Comparison of ENCODE assay signal across 11 cellular contexts in genomic region chr13:32206097-32206740, GRCh38.
A peak's percentile ranks its signal among the peaks of the same experiment; 100 is the strongest.
DNase-seq lines count a peak whose midpoint lies in the region; TF ChIP-seq lines count a peak whose summit lies in the region.
"Had no signal": no experiment of that assay in that cellular context is flagged by ENCODE, and none has a peak within 500 bp of the region (broad histone marks: within the 10 kb centered on the region; RNA-seq: fewer than 3 reads in every experiment).

No MANE protein-coding gene starts in this region.

- CTCF ChIA-PET in mammary epithelial cell (lab: Charles Lee; ENCODE audit: low non-redundant PET) = no interaction called here

- in situ Hi-C loops in mammary epithelial cell (cut with MboI; ENCODE audit: low sequenced_read_pairs in 2 of 2) = no loop called here

- no peak overlapping the region for H3K9ac ChIP-seq in mammary epithelial cell (ENCODE audit: insufficient read depth, low read length)

- no peak overlapping the region for H3K4me3 ChIP-seq in mammary epithelial cell (replicated peaks in 1 of 3; ENCODE audit: insufficient read depth in 1 of 3, low read depth in 2 of 3, low read length in 3 of 3)
- no peak overlapping the region for H3K4me3 ChIP-seq in breast epithelium
- no peak overlapping the region for H3K4me3 ChIP-seq in esophagus muscularis mucosa
- no peak overlapping the region for H3K4me3 ChIP-seq in lower leg skin (ENCODE audit: low read depth, poor library complexity, severe bottlenecking)

- TF ChIP-seq POLR2A in breast epithelium (IDR thresholded peaks at IDR 0.05) = no peak
- no peak for TF ChIP-seq POLR2A in esophagus muscularis mucosa (IDR thresholded peaks at IDR 0.05; ENCODE audit: low read depth)
- TF ChIP-seq POLR2A in lower leg skin (IDR thresholded peaks at IDR 0.05) = no peak

- BruUV-seq in mammary epithelial cell (replicated peaks; lab: Mats Ljungman, UMichigan) = no TSS peak

- H3K27me3 ChIP-seq in mammary epithelial cell (ENCODE audit: insufficient read depth, low read length) = no peaks in the 10 kb centered on the region
- H3K27me3 ChIP-seq in breast epithelium = no peaks in the 10 kb centered on the region
- no peaks in the 10 kb centered on the region for H3K27me3 ChIP-seq in esophagus muscularis mucosa

- intact Hi-C loops in mammary epithelial cell (cut with micrococcal nuclease) (no loop called here), breast epithelium (cut with DNase I; ENCODE audit: low total_unique reads) (no loop called here), esophagus muscularis mucosa (cut with DNase I) (no loop called here), lower leg skin (cut with DNase I; ENCODE audit: low total_unique reads) (no loop called here)

- H3K4me1 ChIP-seq in mammary epithelial cell (ENCODE audit: insufficient read depth, low read length) (no peaks in the 10 kb centered on the region), breast epithelium (no peaks in the 10 kb centered on the region), esophagus muscularis mucosa (peaks cover 0 to 22% (median 6%) of the 10 kb centered on the region in 4 donors)

- H3K4me2 ChIP-seq in mammary epithelial cell (ENCODE audit: insufficient read depth, low read depth, low read length) = no peak overlapping the region

- H3K9me3 ChIP-seq in mammary epithelial cell (replicated peaks; ENCODE audit: insufficient read depth, low read length) = no peaks in the 10 kb centered on the region
- no peaks in the 10 kb centered on the region for H3K9me3 ChIP-seq in breast epithelium
- no peaks in the 10 kb centered on the region for H3K9me3 ChIP-seq in esophagus muscularis mucosa

- TF ChIP-seq CTCF in mammary epithelial cell (conservative IDR thresholded peaks at IDR 0.05 in 1 of 2, IDR thresholded peaks at IDR 0.05 in 1 of 2; ENCODE audit: extremely low read depth in 1 of 2, insufficient read depth in 1 of 2, low read depth in 1 of 2, low read length in 2 of 2) (no peak), breast epithelium (IDR thresholded peaks at IDR 0.05) (no peak), esophagus muscularis mucosa (IDR thresholded peaks at IDR 0.05) (no peak), lower leg skin (IDR thresholded peaks at IDR 0.05) (no peak)

- 54% methylated on average over 3 of the region's 5 CpGs for WGBS in mammary epithelial cell (ENCODE audit: low coverage, missing lambda C conversion rate)
- WGBS in esophagus muscularis mucosa = 91% methylated on average over 5 of the region's 5 CpGs
- WGBS in lower leg skin, 2 donors = 75 to 79% methylated on average over 5 of the region's 5 CpGs

- H2AFZ ChIP-seq in mammary epithelial cell (ENCODE audit: low read depth, low read length) = no peak overlapping the region

- dilution Hi-C loops in mammary epithelial cell (cut with HindIII; ENCODE audit: low sequenced_read_pairs) = no loop called here

- peak; percentile 4 for DNase-seq in mammary epithelial cell
- DNase-seq in breast epithelium (ENCODE audit: low spot score in 2 of 2) = no peak
- DNase-seq in NCI-H526 (lab: John Stamatoyannopoulos, UW) = peak; percentile 42 to 68
- peak; percentile 79 for DNase-seq in esophagus muscularis mucosa (ENCODE audit: extremely low spot score)
- DNase-seq in retina = peak; percentile 25
- no peak for DNase-seq in NCI-H187 (lab: John Stamatoyannopoulos, UW)
- DNase-seq in activated naive CD4-positive, alpha-beta T cell treated with Interleukin-2 at 50 U/mL for 16 hours = no peak
- no peak for DNase-seq in lower leg skin (ENCODE audit: low spot score in 2 of 2)
- DNase-seq: erythroblast, kidney, NCI-H2171 had no signal

- H3K36me3 ChIP-seq in mammary epithelial cell (ENCODE audit: insufficient read depth, low read length) (no peaks in the 10 kb centered on the region), breast epithelium (no peaks in the 10 kb centered on the region), esophagus muscularis mucosa (peaks cover 0 to 24% (median 12%) of the 10 kb centered on the region in 4 donors)

- H3K79me2 ChIP-seq in mammary epithelial cell (ENCODE audit: insufficient read depth, low read length) = no peaks in the 10 kb centered on the region

- H3K27ac ChIP-seq in mammary epithelial cell (ENCODE audit: insufficient read depth, low read depth, low read length) (no peak overlapping the region), breast epithelium (no peak overlapping the region), esophagus muscularis mucosa (replicated peaks in 1 of 4) (no peak overlapping the region)

- no peak for TF ChIP-seq EP300 in esophagus muscularis mucosa (IDR thresholded peaks at IDR 0.05)

- no peaks in the 10 kb centered on the region for H4K20me1 ChIP-seq in mammary epithelial cell (ENCODE audit: insufficient read depth, low read length)

Comparison
In these comparisons a context has a peak if more than half of its experiments do, and no peak if none do; other contexts are left out.
1. DNase-seq: peak in mammary epithelial cell (single experiment), NCI-H526 (2 of 2), esophagus muscularis mucosa (single experiment) and retina (single experiment); none in breast epithelium (0 of 2), NCI-H187 (0 of 2), activated naive CD4-positive, alpha-beta T cell treated with Interleukin-2 at 50 U/mL for 16 hours (single experiment) and lower leg skin (0 of 2).